Comparison of ENCODE assay signal across 1 cellular context in the genomic region with DNA sequence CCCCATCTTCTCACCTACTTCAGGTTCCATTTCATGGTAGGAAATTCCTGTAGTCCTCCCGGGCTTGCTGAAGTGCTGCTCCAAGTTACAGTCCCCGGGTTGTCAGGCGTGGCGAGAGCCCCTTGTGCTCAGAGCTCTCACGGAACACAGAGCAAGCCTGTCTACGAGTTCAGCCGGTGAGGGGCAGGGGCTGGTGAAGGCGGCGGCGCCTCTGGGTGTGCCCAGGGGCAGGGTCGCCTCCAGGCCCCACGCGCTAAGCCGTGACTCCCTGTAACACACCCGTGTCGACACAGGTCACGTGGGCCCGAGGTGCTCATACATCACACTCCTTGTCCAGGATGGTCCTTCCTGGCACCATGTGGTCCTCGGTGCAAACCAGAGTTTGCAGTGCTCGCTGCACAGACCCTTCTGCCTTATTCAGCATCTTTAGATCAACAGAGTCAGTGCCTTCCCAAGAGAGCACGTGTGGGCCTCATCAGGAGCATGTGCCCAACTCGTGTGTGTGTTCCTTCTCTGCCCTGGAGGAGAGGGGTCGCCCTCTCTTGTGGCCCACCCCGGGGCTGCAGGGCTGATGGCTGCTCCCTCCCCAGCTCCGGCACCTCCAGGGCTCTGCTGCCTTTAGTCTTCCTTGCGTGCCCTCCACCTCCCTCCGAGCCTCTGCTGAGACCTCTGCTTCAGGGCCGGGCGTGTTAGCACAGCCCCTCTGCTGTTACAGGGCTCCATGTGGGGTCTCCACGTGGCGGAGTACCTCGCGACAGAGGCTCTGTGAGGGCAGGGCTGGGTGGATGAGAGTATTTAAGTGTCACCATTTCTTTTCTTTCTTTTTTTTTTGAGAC.
A peak's percentile ranks its signal among the peaks of the same experiment; 100 is the strongest.
TF ChIP-seq lines count a peak whose summit lies in the region.

No MANE protein-coding gene starts in this region.

TF ChIP-seq in HepG2, 621 proteins besides CTCF, POLR2A, EP300 and RAD21 (continued from another document):
- TF ChIP-seq, protein P1, sequence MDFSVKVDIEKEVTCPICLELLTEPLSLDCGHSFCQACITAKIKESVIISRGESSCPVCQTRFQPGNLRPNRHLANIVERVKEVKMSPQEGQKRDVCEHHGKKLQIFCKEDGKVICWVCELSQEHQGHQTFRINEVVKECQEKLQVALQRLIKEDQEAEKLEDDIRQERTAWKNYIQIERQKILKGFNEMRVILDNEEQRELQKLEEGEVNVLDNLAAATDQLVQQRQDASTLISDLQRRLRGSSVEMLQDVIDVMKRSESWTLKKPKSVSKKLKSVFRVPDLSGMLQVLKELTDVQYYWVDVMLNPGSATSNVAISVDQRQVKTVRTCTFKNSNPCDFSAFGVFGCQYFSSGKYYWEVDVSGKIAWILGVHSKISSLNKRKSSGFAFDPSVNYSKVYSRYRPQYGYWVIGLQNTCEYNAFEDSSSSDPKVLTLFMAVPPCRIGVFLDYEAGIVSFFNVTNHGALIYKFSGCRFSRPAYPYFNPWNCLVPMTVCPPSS (IDR thresholded peaks at IDR 0.05): no peak
- TF ChIP-seq MTA3 (CRISPR knock-in tag; IDR thresholded peaks at IDR 0.05): no peak
- peak; percentile 74 for TF ChIP-seq AGO2 (optimal IDR thresholded peaks at IDR 0.05; ENCODE audit: low read depth, low read length)
